ENCODE assay signal across 13 cellular contexts in genomic region chrX:20432746-20433374, GRCh38.
A peak's percentile ranks its signal among the peaks of the same experiment; 100 is the strongest.
DNase-seq lines count a peak whose midpoint lies in the region; ATAC-seq, FAIRE-seq and TF ChIP-seq lines count a peak whose summit lies in the region.
"Had no signal": no experiment of that assay in that cellular context is flagged by ENCODE, and none has a peak within 500 bp of the region (broad histone marks: within the 10 kb centered on the region; RNA-seq: fewer than 3 reads in every experiment).

No MANE protein-coding gene starts in this region.

- H3K4me1 Mint-ChIP-seq in WTC11, result no peaks in the 10 kb centered on the region
- H3K4me1 Mint-ChIP-seq: endodermal cell had no signal

- intact Hi-C loops in kidney (cut with DNase I), result no loop called here

- peak; percentile 64 for FAIRE-seq in GM18507 (lab: Jason Lieb, UNC)
- no peak for FAIRE-seq in kidney (lab: Jason Lieb, UNC)

- no peaks in the 10 kb centered on the region for H3K9me3 ChIP-seq in OCI-LY3 (ENCODE audit: insufficient read depth, low read length)
- no peaks in the 10 kb centered on the region for H3K9me3 ChIP-seq in mesenchymal stem cell (ENCODE audit: control insufficient read depth, low read length)
- no peaks in the 10 kb centered on the region for H3K9me3 ChIP-seq in kidney (ENCODE audit: control insufficient read depth in 1 of 2, low read length in 2 of 2)

- no peaks in the 10 kb centered on the region for H3K36me3 Mint-ChIP-seq in WTC11

- no peaks in the 10 kb centered on the region; the same call in 1 of the 2 replicates for H3K27me3 Mint-ChIP-seq in WTC11 (ENCODE audit: low read depth)

- H2BK5ac ChIP-seq in mesenchymal stem cell (ENCODE audit: low read depth, low read length, poor library complexity, severe bottlenecking), result no peak overlapping the region

- 0 out of 2 replicates have a peak overlapping the region, but pooled peaks have one; percentile 0 for H3K4me2 ChIP-seq in OCI-LY3 (ENCODE audit: low read length)
- no peak overlapping the region for H3K4me2 ChIP-seq in mesenchymal stem cell (ENCODE audit: low read length, poor library complexity, severe bottlenecking)

- no peaks in the 10 kb centered on the region for H3K79me1 ChIP-seq in mesenchymal stem cell (replicated peaks; ENCODE audit: low read length, poor library complexity, severe bottlenecking)

- no peak overlapping the region for H3K18ac ChIP-seq in mesenchymal stem cell (ENCODE audit: low read depth in 1 of 2, low read length in 2 of 2)

- H2AFZ ChIP-seq in OCI-LY3 (ENCODE audit: low read depth, low read length) (no peak overlapping the region), mesenchymal stem cell (ENCODE audit: low read depth, low read length) (no peak overlapping the region)

- no peak overlapping the region for H3K14ac ChIP-seq in mesenchymal stem cell (ENCODE audit: low read length in 2 of 2)

- H3K9ac ChIP-seq in OCI-LY3 (ENCODE audit: low read length) (no peak overlapping the region), mesenchymal stem cell (ENCODE audit: low read length) (no peak overlapping the region), kidney (ENCODE audit: low read length in 2 of 2) (no peak overlapping the region)

- no peak overlapping the region for H4K91ac ChIP-seq in mesenchymal stem cell (ENCODE audit: low read length)

- H3K4me3 Mint-ChIP-seq in WTC11, result no peak overlapping the region
- H3K4me3 Mint-ChIP-seq: endodermal cell had no signal

- POLR2A ChIA-PET in WTC11 (lab: Charles Lee), result no interaction called here

- 59% methylated on average over 1 of the region's 2 CpGs for WGBS in mesenchymal stem cell

- no peak overlapping the region for H2BK12ac ChIP-seq in mesenchymal stem cell (ENCODE audit: low read length in 2 of 2)

- H3K27me3 ChIP-seq in OCI-LY3 (ENCODE audit: low read depth, low read length) (peaks cover 9% of the 10 kb centered on the region; the same call in 1 of the 2 replicates), mesenchymal stem cell (ENCODE audit: control insufficient read depth in 1 of 2, insufficient read depth in 1 of 2, low read length in 2 of 2) (no peaks in the 10 kb centered on the region)

- no peak overlapping the region for H2AK5ac ChIP-seq in mesenchymal stem cell (ENCODE audit: low read length, severe bottlenecking)

- no peak for DNase-seq in GM18507 (ENCODE audit: extremely low spot score, insufficient read length, low read depth)
- DNase-seq in mesenchymal stem cell, result peak; percentile 13
- no peak for DNase-seq in kidney
- DNase-seq in WTC11 (ENCODE audit: low spot score), result no peak
- no peak for DNase-seq in central memory CD4-positive, alpha-beta T cell
- DNase-seq in NCI-H526 (lab: John Stamatoyannopoulos, UW), result no peak
- DNase-seq: activated T-cell treated with anti-CD3 and anti-CD28 coated beads for 4 hours, Calu3, endodermal cell, NCI-H524 had no signal

- no peaks in the 10 kb centered on the region for H3K9me3 Mint-ChIP-seq in WTC11

- peaks cover 10% of the 10 kb centered on the region for H3K4me1 ChIP-seq in OCI-LY3 (ENCODE audit: low read length)
- H3K4me1 ChIP-seq in mesenchymal stem cell (ENCODE audit: control insufficient read depth, insufficient read depth, low read depth, low read length), result no peaks in the 10 kb centered on the region
- no peaks in the 10 kb centered on the region for H3K4me1 ChIP-seq in kidney (ENCODE audit: control insufficient read depth in 1 of 2, insufficient read depth in 1 of 2, low read depth in 1 of 2, low read length in 2 of 2)

- H3K23ac ChIP-seq in mesenchymal stem cell (ENCODE audit: low read length in 2 of 2), result no peak overlapping the region

- H3K36me3 ChIP-seq in OCI-LY3 (replicated peaks; ENCODE audit: low read depth, low read length) (no peaks in the 10 kb centered on the region), mesenchymal stem cell (ENCODE audit: control insufficient read depth in 1 of 2, insufficient read depth in 2 of 2, low read depth in 1 of 2, low read length in 2 of 2) (no peaks in the 10 kb centered on the region), kidney (ENCODE audit: control insufficient read depth in 1 of 2, insufficient read depth in 2 of 2, low read length in 2 of 2) (no peaks in the 10 kb centered on the region)

- no peak overlapping the region for H2BK120ac ChIP-seq in mesenchymal stem cell (ENCODE audit: low read depth, low read length)

- CTCF ChIA-PET in WTC11 (lab: Charles Lee), result no interaction called here

- no peaks in the 10 kb centered on the region for H4K20me1 ChIP-seq in OCI-LY3 (ENCODE audit: insufficient read depth, low read length)

- H2BK15ac ChIP-seq in mesenchymal stem cell (ENCODE audit: low read depth, poor library complexity, severe bottlenecking), result no peak overlapping the region

- no peaks in the 10 kb centered on the region for H3K79me2 ChIP-seq in OCI-LY3 (ENCODE audit: low read length)

- TF ChIP-seq CTCF in OCI-LY3 (IDR thresholded peaks at IDR 0.05; ENCODE audit: low read depth, low read length) (no peak), kidney (IDR thresholded peaks at IDR 0.05; ENCODE audit: borderline replicate concordance, extremely low read depth, insufficient read depth) (no peak), WTC11 (IDR thresholded peaks at IDR 0.05) (no peak)

- H3K27ac Mint-ChIP-seq in WTC11, result no peak overlapping the region
- H3K27ac Mint-ChIP-seq: endodermal cell had no signal

- no peak overlapping the region for H4K8ac ChIP-seq in mesenchymal stem cell (ENCODE audit: low read length)

- no peak overlapping the region for H3K4ac ChIP-seq in mesenchymal stem cell (ENCODE audit: low read depth in 1 of 2, low read length in 2 of 2)

- ATAC-seq in GM21447 (IDR thresholded peaks at IDR 0.05; ENCODE audit: unreplicated experiment), result peak; percentile 56
- ATAC-seq in WTC11, result no peak
- ATAC-seq: left lobe of liver had no signal

- H3K4me3 ChIP-seq in OCI-LY3 (ENCODE audit: low read length) (no peak overlapping the region), mesenchymal stem cell (ENCODE audit: insufficient read depth in 1 of 2, low read depth in 1 of 2, low read length in 2 of 2) (no peak overlapping the region), kidney (ENCODE audit: low read length in 2 of 2) (no peak overlapping the region)

- no peak overlapping the region for H3K27ac ChIP-seq in OCI-LY3 (ENCODE audit: low read length)
- H3K27ac ChIP-seq in mesenchymal stem cell (ENCODE audit: low read length, poor library complexity, severe bottlenecking), result no peak overlapping the region
- no peak overlapping the region for H3K27ac ChIP-seq in kidney (ENCODE audit: low read depth in 2 of 2, low read length in 2 of 2)

TF ChIP-seq in WTC11, 78 proteins besides CTCF, POLR2A, EP300 and RAD21:
- no peak for TF ChIP-seq ZNF416 (CRISPR knock-in tag; IDR thresholded peaks at IDR 0.05)
- TF ChIP-seq SP1 (CRISPR knock-in tag; conservative IDR thresholded peaks at IDR 0.05), result no peak
- TF ChIP-seq E2F4 (CRISPR knock-in tag; IDR thresholded peaks at IDR 0.05; ENCODE audit: borderline replicate concordance, low read depth), result no peak
- no peak for TF ChIP-seq MLX (CRISPR knock-in tag; IDR thresholded peaks at IDR 0.05)
- no peak for TF ChIP-seq CBFB (CRISPR knock-in tag; IDR thresholded peaks at IDR 0.05; ENCODE audit: low read depth)
